ENCODE assay signal across 10 cellular contexts in the genomic region with DNA sequence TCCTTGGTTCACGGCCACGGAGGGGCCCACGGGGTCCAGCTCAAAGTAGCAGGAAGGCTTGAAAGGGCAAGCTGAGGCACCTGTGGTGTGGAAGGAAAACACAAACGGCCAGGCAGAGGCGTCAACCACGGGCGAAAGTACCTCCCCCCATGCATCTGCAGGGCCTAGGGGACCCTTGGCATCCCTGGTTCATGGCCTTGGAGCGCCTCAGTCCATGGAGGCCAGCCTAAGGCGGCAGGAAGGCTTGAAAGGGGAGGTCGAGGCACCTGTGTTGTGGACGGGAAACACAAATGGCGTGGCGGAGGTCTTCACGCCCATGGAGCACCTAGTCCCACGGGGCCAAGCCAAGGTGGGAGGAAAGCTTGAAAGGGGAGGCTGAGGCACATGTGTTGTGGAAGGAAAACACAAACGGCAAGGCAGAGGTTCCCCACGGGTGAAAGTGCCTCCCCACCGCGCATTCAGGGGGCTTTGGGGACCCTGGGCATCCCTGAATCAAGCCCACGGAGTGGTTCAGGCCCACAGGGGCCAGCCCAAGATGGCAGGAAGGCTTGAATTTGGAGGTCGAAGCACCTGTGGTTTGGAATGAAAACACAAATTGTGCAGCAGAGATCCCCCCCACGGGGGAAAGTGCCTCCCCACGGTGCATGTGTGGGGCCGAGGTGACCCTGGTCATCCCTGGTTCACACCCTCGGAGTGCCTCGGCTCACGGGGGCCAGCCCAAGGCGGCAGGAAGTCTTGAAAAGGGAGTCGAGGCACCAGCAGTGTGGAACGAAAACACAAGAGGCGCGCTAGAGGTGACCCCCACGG.
DNase-seq lines count a peak whose midpoint lies in the region; ATAC-seq and TF ChIP-seq lines count a peak whose summit lies in the region.
"Had no signal": no experiment of that assay in that cellular context is flagged by ENCODE, and none has a peak within 500 bp of the region (broad histone marks: within the 10 kb centered on the region; RNA-seq: fewer than 3 reads in every experiment).

No MANE protein-coding gene starts in this region.

- ATAC-seq in left lobe of liver, result no peak
- no peak for ATAC-seq in HG03135 (IDR thresholded peaks at IDR 0.05; ENCODE audit: unreplicated experiment)

- no peak overlapping the region for H3K4me3 ChIP-seq in tibial artery

- no peaks in the 10 kb centered on the region for H3K4me1 ChIP-seq in tibial artery

- TF ChIP-seq CTCF in tibial artery (IDR thresholded peaks at IDR 0.05), result no peak

- H3K27me3 ChIP-seq in tibial artery, result no peaks in the 10 kb centered on the region

- H3K36me3 ChIP-seq in tibial artery, result no peaks in the 10 kb centered on the region

- peak; percentile 6 for DNase-seq in activated T-cell treated with anti-CD3 and anti-CD28 coated beads, Interleukin-2, amount 50 U/mL, for 48 hours
- no peak for DNase-seq in activated T-cell treated with anti-CD3 and anti-CD28 coated beads, Interleukin-2, amount 50 U/mL, for 1 hour
- peak; percentile 8 for DNase-seq in activated naive CD4-positive, alpha-beta T cell treated with anti-CD3 and anti-CD28 coated beads, Interleukin-2, amount 50 U/mL, for 16 hours
- peak; percentile 31 for DNase-seq in left lobe of liver (ENCODE audit: low spot score)
- peak; percentile 16 to 51 for DNase-seq in tibial artery
- no peak for DNase-seq in NCI-H1105 treated with DMSO at 0.1 percent for 48 hours (lab: John Stamatoyannopoulos, UW)
- DNase-seq in SHP77 treated with DMSO at 0.1 percent for 48 hours (lab: John Stamatoyannopoulos, UW), result no peak
- DNase-seq: activated CD4-positive, alpha-beta T cell treated with anti-CD3 and anti-CD28 coated beads, Interleukin-2, amount 50 U/mL, for 4 hours; DND-41 had no signal

- H3K9me3 ChIP-seq in tibial artery, result peaks cover 3 to 79% (median 51%) of the 10 kb centered on the region in 3 donors

- no peak overlapping the region for H3K27ac ChIP-seq in tibial artery

- intact Hi-C loops in tibial artery (cut with DNase I; ENCODE audit: low total_unique reads), result no loop called here

Comparison
In these comparisons a context has a peak if more than half of its experiments do, and no peak if none do; other contexts are left out.
1. DNase-seq: peak in activated T-cell treated with anti-CD3 and anti-CD28 coated beads, Interleukin-2, amount 50 U/mL, for 48 hours (2 of 2), activated naive CD4-positive, alpha-beta T cell treated with anti-CD3 and anti-CD28 coated beads, Interleukin-2, amount 50 U/mL, for 16 hours (single experiment), left lobe of liver (single experiment) and tibial artery (2 of 2); none in activated T-cell treated with anti-CD3 and anti-CD28 coated beads, Interleukin-2, amount 50 U/mL, for 1 hour (single experiment), NCI-H1105 treated with DMSO at 0.1 percent for 48 hours (single experiment) and SHP77 treated with DMSO at 0.1 percent for 48 hours (single experiment).